In genomic region chr6:44061375-44062104, GRCh38 we compare ENCODE assay signal across 1 cellular context.
TF ChIP-seq lines count a peak whose summit lies in the region.

No MANE protein-coding gene starts in this region.

TF ChIP-seq in H1, 55 proteins besides CTCF, POLR2A, EP300 and RAD21:
- TF ChIP-seq MAFK (IDR thresholded peaks at IDR 0.05; ENCODE audit: low read depth, low read length) (no peak), E2F6 (IDR thresholded peaks at IDR 0.05) (no peak), JUND (IDR thresholded peaks at IDR 0.05; ENCODE audit: low read length) (no peak), SIX5 (IDR thresholded peaks at IDR 0.05; ENCODE audit: low read depth, low read length) (no peak), BCL11A (IDR thresholded peaks at IDR 0.05; ENCODE audit: low read depth in 2 of 2, low read length in 2 of 2) (no peak), CBX8 (IDR thresholded peaks at IDR 0.05; ENCODE audit: borderline replicate concordance, low read depth, low read length) (no peak), SRF (IDR thresholded peaks at IDR 0.05; ENCODE audit: low read depth, low read length) (no peak), GTF2F1 (IDR thresholded peaks at IDR 0.05; ENCODE audit: borderline replicate concordance, low read depth, low read length) (no peak), CEBPB (IDR thresholded peaks at IDR 0.05; ENCODE audit: low read depth, low read length) (no peak), RXRA (IDR thresholded peaks at IDR 0.05; ENCODE audit: insufficient read depth, low read depth, low read length) (no peak), CTBP2 (IDR thresholded peaks at IDR 0.05; ENCODE audit: borderline replicate concordance, insufficient read depth, insufficient read length, low read length) (no peak), USF2 (IDR thresholded peaks at IDR 0.05; ENCODE audit: low read length) (no peak), TBP (IDR thresholded peaks at IDR 0.05; ENCODE audit: low read depth, low read length) (no peak), ZNF274 (IDR thresholded peaks at IDR 0.05; ENCODE audit: borderline replicate concordance, extremely low read depth, low read length) (no peak), SP4 (IDR thresholded peaks at IDR 0.05; ENCODE audit: low read length) (no peak), SUZ12 (IDR thresholded peaks at IDR 0.05; ENCODE audit: low read length) (no peak), RBBP5 (IDR thresholded peaks at IDR 0.05; ENCODE audit: borderline replicate concordance, low read depth, low read length) (no peak)
